8 cellular contexts compared by ENCODE assay signal in genomic region chr10:49539320-49539885, GRCh38. TPM values are rescaled to one million over a fixed set of nuclear protein-coding genes. Genes with fewer than 3 reads are reported as not detected.
DNase-seq lines count a peak whose midpoint lies in the region; ATAC-seq, FAIRE-seq and TF ChIP-seq lines count a peak whose summit lies in the region.

No MANE protein-coding gene starts in this region.

- H3K9me3 ChIP-seq in Caco-2 (no peaks in the 10 kb centered on the region), kidney (ENCODE audit: control insufficient read depth in 1 of 2, low read length in 2 of 2) (no peaks in the 10 kb centered on the region), spleen (peaks cover 0 to 8% (median 3%) of the 10 kb centered on the region in 8 donors)

- TF ChIP-seq CTCF in Caco-2 (IDR thresholded peaks at IDR 0.05; ENCODE audit: insufficient read depth in 1 of 2, low read depth in 1 of 2, low read length in 1 of 2, severe bottlenecking in 1 of 2, unreplicated experiment in 1 of 2), result no peak
- TF ChIP-seq CTCF in kidney (IDR thresholded peaks at IDR 0.05; ENCODE audit: borderline replicate concordance, extremely low read depth, insufficient read depth), result no peak
- no peak for TF ChIP-seq CTCF in spleen (IDR thresholded peaks at IDR 0.05 in 8 of 11, conservative IDR thresholded peaks at IDR 0.05 in 3 of 11)

- H3K4me1 ChIP-seq in Caco-2 (no peaks in the 10 kb centered on the region), kidney (ENCODE audit: control insufficient read depth in 1 of 2, insufficient read depth in 1 of 2, low read depth in 1 of 2, low read length in 2 of 2) (peaks cover 3 to 13% of the 10 kb centered on the region in 2 donors), spleen (peaks cover 13 to 52% (median 39%) of the 10 kb centered on the region in 6 donors)

- POLR2A ChIA-PET in Caco-2 (lab: Charles Lee), result interaction anchor here (0.8 to 1.5 kb wide), 9 partner anchors 8 to 120 kb away, joined by 3 to 11 read pairs (median 3); no protein-coding TSS in a partner anchor

- peak overlapping the region; percentile 96 for H3K27ac Mint-ChIP-seq in Caco-2 (ENCODE audit: unreplicated experiment)
- H3K27ac Mint-ChIP-seq in central memory CD8-positive, alpha-beta T cell (ENCODE audit: low read depth), result peak overlapping the region; percentile 97

- WGBS in spleen, 5 donors, result 1 to 2% (median 1%) methylated on average over 26 of the region's 26 CpGs

- H3K27me3 Mint-ChIP-seq in Caco-2 (ENCODE audit: insufficient read depth, unreplicated experiment), result peaks cover 4% of the 10 kb centered on the region
- H3K27me3 Mint-ChIP-seq in central memory CD8-positive, alpha-beta T cell, result peaks cover 31% of the 10 kb centered on the region

- TSS peak; percentile 78 for BruUV-seq in Caco-2 (replicated peaks; lab: Mats Ljungman, UMichigan)

- peak overlapping the region; percentile 88 to 89 for H3K27ac ChIP-seq in kidney (ENCODE audit: low read depth in 2 of 2, low read length in 2 of 2)
- peak overlapping the region; percentile 87 to 94 (median 92) for H3K27ac ChIP-seq in spleen

- intact Hi-C loops in Caco-2 (cut with micrococcal nuclease; ENCODE audit: unreplicated experiment), result loop anchor here (2.0 kb wide), 1 partner anchor 53 kb away; no protein-coding TSS in a partner anchor
- intact Hi-C loops in kidney (cut with DNase I), result no loop called here
- intact Hi-C loops in spleen (cut with DNase I; ENCODE audit: low total_unique reads), result no loop called here

- H3K4me3 Mint-ChIP-seq in Caco-2 (ENCODE audit: unreplicated experiment), result peak overlapping the region; percentile 93
- H3K4me3 Mint-ChIP-seq in central memory CD8-positive, alpha-beta T cell, result peak overlapping the region; percentile 89

- peak; percentile 6 for ATAC-seq in GM19463 (IDR thresholded peaks at IDR 0.05; ENCODE audit: unreplicated experiment)
- ATAC-seq in central memory CD8-positive, alpha-beta T cell (replicated peaks; ENCODE audit: extremely low read depth, poor library complexity, severe bottlenecking), result peak; percentile 31

- H3K4me3 ChIP-seq in Caco-2 (ENCODE audit: low read depth, low read length) (peak overlapping the region; percentile 54), kidney (ENCODE audit: low read length in 2 of 2) (peak overlapping the region; percentile 78 to 88), spleen (peak overlapping the region; percentile 53 to 75 (median 69))

- H3K27me3 ChIP-seq in Caco-2 (replicated peaks; ENCODE audit: control insufficient read depth, insufficient read depth, low read length) (no peaks in the 10 kb centered on the region), spleen (replicated peaks in 1 of 7) (peaks cover 0 to 14% (median 0%) of the 10 kb centered on the region in 7 donors)

- no peaks in the 10 kb centered on the region for H3K4me1 Mint-ChIP-seq in Caco-2 (ENCODE audit: low read depth, unreplicated experiment)
- peaks cover 48% of the 10 kb centered on the region for H3K4me1 Mint-ChIP-seq in central memory CD8-positive, alpha-beta T cell

- DNase-seq in Caco-2, result peak; percentile 66 to 73
- DNase-seq in HT-29 (ENCODE audit: low spot score), result peak; percentile 57
- peak; percentile 50 for DNase-seq in SW480 (ENCODE audit: low spot score)
- DNase-seq in central memory CD8-positive, alpha-beta T cell (ENCODE audit: low spot score in 2 of 2), result no peak
- peak; percentile 76 for DNase-seq in kidney
- DNase-seq in spleen, result peak; percentile 90
- DNase-seq in NK-92 (lab: John Stamatoyannopoulos, UW; ENCODE audit: unreplicated experiment), result no peak

- CTCF ChIA-PET in Caco-2 (lab: Charles Lee), result interaction anchor here (0.8 to 1.6 kb wide), 11 partner anchors 9 to 1233 kb away, joined by 3 to 18 read pairs (median 5); partner anchors contain the start of gene MAPK8

- H3K9ac ChIP-seq in kidney (ENCODE audit: low read length in 2 of 2), result peak overlapping the region; percentile 76 to 83

- H3K36me3 Mint-ChIP-seq in Caco-2 (ENCODE audit: insufficient read depth, unreplicated experiment), result peaks cover 24% of the 10 kb centered on the region
- peaks cover 11% of the 10 kb centered on the region for H3K36me3 Mint-ChIP-seq in central memory CD8-positive, alpha-beta T cell (ENCODE audit: insufficient read depth)

- H3K36me3 ChIP-seq in Caco-2 (ENCODE audit: control insufficient read depth, insufficient read depth, low read length), result no peaks in the 10 kb centered on the region
- H3K36me3 ChIP-seq in kidney (ENCODE audit: control insufficient read depth in 1 of 2, insufficient read depth in 2 of 2, low read length in 2 of 2), result peaks cover 0 to 3% of the 10 kb centered on the region in 2 donors
- H3K36me3 ChIP-seq in spleen, result peaks cover 0 to 5% (median 0%) of the 10 kb centered on the region in 6 donors

- no peaks in the 10 kb centered on the region for H3K9me3 Mint-ChIP-seq in Caco-2 (ENCODE audit: unreplicated experiment)
- no peaks in the 10 kb centered on the region for H3K9me3 Mint-ChIP-seq in central memory CD8-positive, alpha-beta T cell

- TF ChIP-seq POLR2A in spleen (IDR thresholded peaks at IDR 0.05), result no peak

- no peak for FAIRE-seq in kidney (lab: Jason Lieb, UNC)

RNA-seq across cellular contexts. Expression of gene ERCC6, which starts 0.5 kb away (rescaled TPM):
- total RNA-seq in Caco-2 (2022) (30.2 and 32.0 TPM in 2 replicates), kidney (33.2 TPM), spleen (10 to 100 TPM; 20.0 to 32.7 (median 26.5) TPM)
- total RNA-seq in HT-29 (2014; rRNA removed; shearing (Covaris generic)), result 4.2 and 5.3 TPM in 2 replicates
- polyA plus RNA-seq in kidney (ENCODE audit: insufficient read depth, low read depth, low replicate concordance) (5.0 TPM), spleen (1 to 10 TPM; 2.7 to 3.9 (median 3.8) TPM)

Comparison
In these comparisons a context has a peak if more than half of its experiments do, and no peak if none do; other contexts are left out.
1. DNase-seq: peak in Caco-2 (2 of 2), HT-29 (single experiment), SW480 (single experiment), kidney (single experiment) and spleen (single experiment); none in central memory CD8-positive, alpha-beta T cell (0 of 2) and NK-92 (single experiment).
2. Peak in every context shown above with its lines, with median percentiles within 50 percentile points of each other: H3K4me3 ChIP-seq.